In the genomic region with DNA sequence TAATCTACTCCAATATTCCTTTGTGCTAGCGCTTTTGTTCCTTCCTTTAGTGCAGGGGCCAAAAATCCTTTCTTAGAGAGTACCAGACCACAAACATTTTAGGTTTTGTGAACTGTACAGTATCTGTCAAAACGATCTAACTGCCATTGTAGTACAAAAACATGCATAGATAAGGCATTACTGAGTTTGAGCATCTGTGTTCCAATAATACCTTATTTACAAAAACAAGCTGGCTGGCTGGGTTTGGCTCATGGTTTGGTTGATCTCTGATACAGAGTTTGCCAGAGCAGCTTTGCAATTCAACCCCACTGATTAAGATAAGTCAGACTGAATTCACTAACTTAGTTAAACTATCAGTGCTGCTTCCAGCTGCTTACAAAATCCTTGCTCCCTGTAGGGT, we compare ENCODE assay signal across 21 cellular contexts.
"Had no signal": no experiment of that assay in that cellular context is flagged by ENCODE, and none has a peak within 500 bp of the region (broad histone marks: within the 10 kb centered on the region; RNA-seq: fewer than 3 reads in every experiment).

No MANE protein-coding gene starts in this region.

- H3K27me3 ChIP-seq: brain microvascular endothelial cell, gastrocnemius medialis, upper lobe of left lung had no signal

- H3K4me3 ChIP-seq: gastrocnemius medialis, left ventricle myocardium inferior, upper lobe of left lung had no signal

- H3K27ac ChIP-seq: brain microvascular endothelial cell, gastrocnemius medialis, left ventricle myocardium inferior, upper lobe of left lung had no signal

- H3K4me1 ChIP-seq: gastrocnemius medialis, left ventricle myocardium inferior had no signal

- ATAC-seq: activated CD4-positive, alpha-beta T cell treated with anti-CD3 and anti-CD28 coated beads for 36 hours; activated T-cell treated with anti-CD3 and anti-CD28 coated beads, Interleukin-2, amount 50 U/mL, for 4 hours; gastrocnemius medialis; natural killer cell; stimulated activated naive B cell treated with anti-CD40 and anti-IgM and Interleukin-4, amounts not matched to agents 10 μg/mL and 1 μg/mL and 100 μg/mL, for 72 hours had no signal

- DNase-seq: activated B cell treated with CpG ODN at 0.5 μM for 24 hours; activated CD4-positive, alpha-beta T cell treated with anti-CD3 and anti-CD28 coated beads for 36 hours; activated CD4-positive, alpha-beta T cell treated with anti-CD3 and anti-CD28 coated beads, Interleukin-2, amount 50 U/mL, for 4 hours; activated CD8-positive, alpha-beta memory T cell treated with anti-CD3 and anti-CD28 coated beads, Interleukin-2, amount 50 U/mL, for 48 hours; activated naive CD4-positive, alpha-beta T cell treated with anti-CD3 and anti-CD28 coated beads for 36 hours; activated naive CD8-positive, alpha-beta T cell treated with anti-CD3 and anti-CD28 coated beads, Interleukin-2, amount 10 ng/mL, durations not matched to agents 7 days and 5 days; activated T-cell treated with anti-CD3 and anti-CD28 coated beads, Interleukin-2, amount 50 U/mL, for 4 hours; brain microvascular endothelial cell; caudate nucleus; dermis blood vessel endothelial cell; effector CD8-positive, alpha-beta T cell; gastrocnemius medialis; hippocampal formation; left ventricle myocardium inferior; natural killer cell; retina; stimulated activated CD4-positive, alpha-beta T cell treated with anti-CD3 and anti-CD28 coated beads, Interleukin-2, amount 100 ng/mL, for 48 hours; stimulated activated CD8-positive, alpha-beta memory T cell treated with anti-CD3 and anti-CD28 coated beads, Interleukin-4, amount 100 ng/mL, for 48 hours; stimulated activated naive B cell treated with anti-CD40 and anti-IgM and Interleukin-4, amounts not matched to agents 10 μg/mL and 1 μg/mL and 100 μg/mL, for 72 hours; T1000; upper lobe of left lung had no signal
